ENCODE assay signal across 8 cellular contexts in the genomic region with DNA sequence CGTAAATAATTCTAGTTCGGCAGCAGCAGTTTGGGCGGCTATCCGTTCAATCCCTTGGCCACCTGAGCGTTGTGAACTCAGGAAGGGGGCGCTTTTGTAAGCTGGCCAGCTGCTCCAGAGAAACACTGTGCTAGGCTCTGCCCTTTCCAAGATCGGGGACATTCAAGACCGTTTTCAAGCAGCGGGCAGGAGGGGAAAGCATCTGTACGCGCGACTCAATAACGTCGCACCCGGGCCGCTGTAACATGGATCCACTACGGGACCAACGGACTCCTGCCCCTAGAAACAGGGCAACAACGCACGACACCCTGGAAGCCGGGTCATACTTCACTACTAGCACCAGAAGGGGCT. TPM values are rescaled to one million over a fixed set of nuclear protein-coding genes. Genes with fewer than 3 reads are reported as not detected.
DNase-seq lines count a peak whose midpoint lies in the region; ATAC-seq and TF ChIP-seq lines count a peak whose summit lies in the region.

No MANE protein-coding gene starts in this region.

- H3K27me3 ChIP-seq in esophagus (ENCODE audit: control insufficient read depth in 1 of 2, insufficient read depth in 2 of 2, low read length in 2 of 2) (no peaks in the 10 kb centered on the region), prostate gland (replicated peaks; ENCODE audit: insufficient read depth) (no peaks in the 10 kb centered on the region)

- H3K27me3 Mint-ChIP-seq in activated CD4-positive, alpha-beta T cell treated with anti-CD3 and anti-CD28 coated beads, Interleukin-2, amount 10 ng/mL, durations not matched to agents 24 days and 14 days = no peaks in the 10 kb centered on the region

- peak; percentile 20 for ATAC-seq in HG03159 (IDR thresholded peaks at IDR 0.05; ENCODE audit: unreplicated experiment)

- no peaks in the 10 kb centered on the region for H3K9me3 ChIP-seq in esophagus (ENCODE audit: control insufficient read depth in 2 of 2, insufficient read depth in 1 of 2, low read depth in 1 of 2, low read length in 1 of 2)
- H3K9me3 ChIP-seq in prostate gland = no peaks in the 10 kb centered on the region

- no peak for TF ChIP-seq POLR2A in prostate gland (IDR thresholded peaks at IDR 0.05)

- no peak for TF ChIP-seq CTCF in prostate gland (IDR thresholded peaks at IDR 0.05)
- TF ChIP-seq CTCF in GM20000 (IDR thresholded peaks at IDR 0.05; ENCODE audit: extremely low read depth, missing control alignments) = no peak

- intact Hi-C loops in activated CD4-positive, alpha-beta T cell treated with anti-CD3 and anti-CD28 coated beads, Interleukin-2, amount 10 ng/mL, durations not matched to agents 24 days and 14 days (cut with micrococcal nuclease) = loop anchor here (1.0 to 5.0 kb wide), 4 partner anchors 14 to 185 kb away; no protein-coding TSS in a partner anchor
- intact Hi-C loops in prostate gland (cut with DNase I) = loop anchor here (5.0 to 10.0 kb wide), 2 partner anchors 60 to 102 kb away; no protein-coding TSS in a partner anchor

- H3K4me1 ChIP-seq in esophagus (ENCODE audit: control insufficient read depth in 2 of 2, insufficient read depth in 2 of 2, low read length in 1 of 2) (no peaks in the 10 kb centered on the region), prostate gland (replicated peaks) (no peaks in the 10 kb centered on the region)

- no peaks in the 10 kb centered on the region for H3K9me3 Mint-ChIP-seq in activated CD4-positive, alpha-beta T cell treated with anti-CD3 and anti-CD28 coated beads, Interleukin-2, amount 10 ng/mL, durations not matched to agents 24 days and 14 days

- 0 to 1% methylated on average over 21 of the region's 21 CpGs for WGBS in esophagus, 2 donors
- WGBS in prostate gland = under 1% methylated on average over 21 of the region's 21 CpGs

- peaks cover 32% of the 10 kb centered on the region for H3K4me1 Mint-ChIP-seq in activated CD4-positive, alpha-beta T cell treated with anti-CD3 and anti-CD28 coated beads, Interleukin-2, amount 10 ng/mL, durations not matched to agents 24 days and 14 days

- H3K36me3 ChIP-seq in esophagus (ENCODE audit: control insufficient read depth in 2 of 2, insufficient read depth in 2 of 2, low read length in 1 of 2) (no peaks in the 10 kb centered on the region), prostate gland (no peaks in the 10 kb centered on the region)

- H3K27ac ChIP-seq in esophagus (ENCODE audit: low read depth in 2 of 2, low read length in 1 of 2) (no peak overlapping the region), prostate gland (no peak overlapping the region)

- H3K4me3 Mint-ChIP-seq in activated CD4-positive, alpha-beta T cell treated with anti-CD3 and anti-CD28 coated beads, Interleukin-2, amount 10 ng/mL, durations not matched to agents 24 days and 14 days = peak overlapping the region; percentile 99

- peaks cover 23% of the 10 kb centered on the region for H3K36me3 Mint-ChIP-seq in activated CD4-positive, alpha-beta T cell treated with anti-CD3 and anti-CD28 coated beads, Interleukin-2, amount 10 ng/mL, durations not matched to agents 24 days and 14 days (ENCODE audit: low read depth)

- H3K4me3 ChIP-seq in esophagus (ENCODE audit: low read depth in 1 of 2, low read length in 2 of 2) (peak overlapping the region; percentile 62 to 75), prostate gland (peak overlapping the region; percentile 34 to 37)

- H3K27ac Mint-ChIP-seq in activated CD4-positive, alpha-beta T cell treated with anti-CD3 and anti-CD28 coated beads, Interleukin-2, amount 10 ng/mL, durations not matched to agents 24 days and 14 days = peak overlapping the region; percentile 97

- no peak for DNase-seq in activated CD4-positive, alpha-beta T cell treated with anti-CD3 and anti-CD28 coated beads, Interleukin-2, amount 10 ng/mL, durations not matched to agents 24 days and 14 days
- DNase-seq in activated CD4-positive, alpha-beta T cell treated with anti-CD3 and anti-CD28 coated beads, Interleukin-2, amount 50 U/mL, for 48 hours = no peak
- DNase-seq in RKO (ENCODE audit: low spot score) (peak; percentile 60), prostate gland (ENCODE audit: low spot score) (no peak), GM20000 (ENCODE audit: low spot score) (no peak), NCI-H446 (lab: John Stamatoyannopoulos, UW) (no peak)

RNA-seq across cellular contexts. Expression of gene TOP2A, which starts 0.5 kb away (rescaled TPM):
- total RNA-seq in activated CD4-positive, alpha-beta T cell treated with anti-CD3 and anti-CD28 coated beads, Interleukin-2, amount 10 ng/mL, durations not matched to agents 24 days and 14 days = 189 and 194 TPM in 2 replicates
- polyA plus RNA-seq in esophagus = 10 to 100 TPM; 18.0 to 56.0 TPM
- 10 to 100 TPM in 1 of 2 donors, 1 to 10 TPM in 1; 3.1 to 15.9 TPM for total RNA-seq in prostate gland

RNA-seq across cellular contexts. Expression of gene IGFBP4, which starts 26.0 kb away (rescaled TPM):
- 113 and 117 TPM in 2 replicates for total RNA-seq in activated CD4-positive, alpha-beta T cell treated with anti-CD3 and anti-CD28 coated beads, Interleukin-2, amount 10 ng/mL, durations not matched to agents 24 days and 14 days
- polyA plus RNA-seq in esophagus = 10 to 100 TPM; 34.1 to 80.6 TPM
- total RNA-seq in prostate gland = 100 to 1,000 TPM; 132 to 154 TPM

RNA-seq across cellular contexts. Expression of gene GJD3, which starts 52.7 kb away (rescaled TPM):
- total RNA-seq in activated CD4-positive, alpha-beta T cell treated with anti-CD3 and anti-CD28 coated beads, Interleukin-2, amount 10 ng/mL, durations not matched to agents 24 days and 14 days = 0.23 and 0.38 TPM in 2 replicates
- polyA plus RNA-seq in esophagus = 1 to 10 TPM in 1 of 2 donors, under 1 TPM in 1; 0.68 to 1.0 TPM
- 1 to 10 TPM in 1 of 2 donors, under 1 TPM in 1; 0.82 to 5.3 TPM for total RNA-seq in prostate gland

Comparison
In these comparisons a context has a peak if more than half of its experiments do, and no peak if none do; other contexts are left out.
1. RNA of gene TOP2A, which starts 0.5 kb away (total RNA-seq): 189 to 194 TPM in activated CD4-positive, alpha-beta T cell treated with anti-CD3 and anti-CD28 coated beads, Interleukin-2, amount 10 ng/mL, durations not matched to agents 24 days and 14 days; 3.1 to 15.9 TPM in prostate gland; every median in the first group is over 10 times any median in the second.